1 cellular context compared by ENCODE assay signal in the genomic region with DNA sequence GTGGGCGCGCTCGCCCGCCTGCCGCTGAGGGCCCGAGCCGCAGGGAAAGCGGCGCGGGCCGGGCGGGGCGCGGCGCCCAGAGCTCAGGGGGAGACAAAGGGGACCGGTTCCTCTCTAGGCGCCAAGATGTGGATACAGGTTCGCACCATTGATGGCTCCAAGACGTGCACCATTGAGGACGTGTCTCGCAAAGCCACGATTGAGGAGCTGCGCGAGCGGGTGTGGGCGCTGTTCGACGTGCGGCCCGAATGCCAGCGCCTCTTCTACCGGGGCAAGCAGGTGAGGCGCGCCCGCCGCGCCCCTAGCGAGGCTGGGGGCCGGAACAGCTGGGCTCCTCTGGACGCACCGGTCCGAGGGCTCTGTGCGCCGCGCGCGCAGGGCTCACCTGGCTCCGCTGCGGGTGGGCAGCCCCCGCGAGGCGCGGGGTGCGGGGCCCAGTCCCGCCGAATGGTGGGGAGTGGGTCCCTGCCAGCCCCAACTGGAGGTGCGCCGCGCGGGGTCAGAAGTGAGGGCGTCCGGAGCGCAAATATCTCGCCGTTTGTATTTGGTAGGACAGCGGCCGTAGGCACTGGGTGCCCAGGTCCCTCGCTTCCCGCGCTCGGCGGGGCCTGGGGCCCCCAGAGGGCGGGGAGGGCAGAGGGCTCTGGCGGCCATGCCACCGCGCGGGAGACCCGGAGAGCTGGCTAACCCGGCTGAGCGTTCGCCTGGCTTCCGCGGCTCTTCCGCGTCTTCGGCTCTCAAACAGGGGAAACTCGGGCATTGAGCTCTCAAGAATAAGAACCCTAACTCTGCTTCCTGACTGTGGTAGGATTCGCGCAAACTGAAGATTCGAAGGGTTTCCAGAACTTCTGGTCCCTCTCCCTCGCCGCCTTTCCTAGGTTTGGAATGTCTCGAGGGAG.
TF ChIP-seq lines count a peak whose summit lies in the region.

No MANE protein-coding gene starts in this region.

TF ChIP-seq in HepG2, 621 proteins besides CTCF, POLR2A, EP300 and RAD21 (continued from another document and continues in another):
- TF ChIP-seq, protein P1, sequence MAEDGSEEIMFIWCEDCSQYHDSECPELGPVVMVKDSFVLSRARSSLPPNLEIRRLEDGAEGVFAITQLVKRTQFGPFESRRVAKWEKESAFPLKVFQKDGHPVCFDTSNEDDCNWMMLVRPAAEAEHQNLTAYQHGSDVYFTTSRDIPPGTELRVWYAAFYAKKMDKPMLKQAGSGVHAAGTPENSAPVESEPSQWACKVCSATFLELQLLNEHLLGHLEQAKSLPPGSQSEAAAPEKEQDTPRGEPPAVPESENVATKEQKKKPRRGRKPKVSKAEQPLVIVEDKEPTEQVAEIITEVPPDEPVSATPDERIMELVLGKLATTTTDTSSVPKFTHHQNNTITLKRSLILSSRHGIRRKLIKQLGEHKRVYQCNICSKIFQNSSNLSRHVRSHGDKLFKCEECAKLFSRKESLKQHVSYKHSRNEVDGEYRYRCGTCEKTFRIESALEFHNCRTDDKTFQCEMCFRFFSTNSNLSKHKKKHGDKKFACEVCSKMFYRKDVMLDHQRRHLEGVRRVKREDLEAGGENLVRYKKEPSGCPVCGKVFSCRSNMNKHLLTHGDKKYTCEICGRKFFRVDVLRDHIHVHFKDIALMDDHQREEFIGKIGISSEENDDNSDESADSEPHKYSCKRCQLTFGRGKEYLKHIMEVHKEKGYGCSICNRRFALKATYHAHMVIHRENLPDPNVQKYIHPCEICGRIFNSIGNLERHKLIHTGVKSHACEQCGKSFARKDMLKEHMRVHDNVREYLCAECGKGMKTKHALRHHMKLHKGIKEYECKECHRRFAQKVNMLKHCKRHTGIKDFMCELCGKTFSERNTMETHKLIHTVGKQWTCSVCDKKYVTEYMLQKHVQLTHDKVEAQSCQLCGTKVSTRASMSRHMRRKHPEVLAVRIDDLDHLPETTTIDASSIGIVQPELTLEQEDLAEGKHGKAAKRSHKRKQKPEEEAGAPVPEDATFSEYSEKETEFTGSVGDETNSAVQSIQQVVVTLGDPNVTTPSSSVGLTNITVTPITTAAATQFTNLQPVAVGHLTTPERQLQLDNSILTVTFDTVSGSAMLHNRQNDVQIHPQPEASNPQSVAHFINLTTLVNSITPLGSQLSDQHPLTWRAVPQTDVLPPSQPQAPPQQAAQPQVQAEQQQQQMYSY (CRISPR knock-in tag; IDR thresholded peaks at IDR 0.05): 0 out of 2 replicates have a peak, but pooled peaks have one; percentile 1
- no peak for TF ChIP-seq MAFF (IDR thresholded peaks at IDR 0.05; ENCODE audit: low read depth, low read length)
- 0 out of 2 replicates have a peak, but pooled peaks have one; percentile 10 for TF ChIP-seq TBX2 (CRISPR knock-in tag; IDR thresholded peaks at IDR 0.05; ENCODE audit: borderline replicate concordance)
- TF ChIP-seq ARNT2 (CRISPR knock-in tag; IDR thresholded peaks at IDR 0.05; ENCODE audit: low read depth): 0 out of 2 replicates have a peak, but pooled peaks have one; percentile 29
- TF ChIP-seq ZNF550 (CRISPR knock-in tag; IDR thresholded peaks at IDR 0.05; ENCODE audit: borderline replicate concordance): no peak
- TF ChIP-seq, protein P2, sequence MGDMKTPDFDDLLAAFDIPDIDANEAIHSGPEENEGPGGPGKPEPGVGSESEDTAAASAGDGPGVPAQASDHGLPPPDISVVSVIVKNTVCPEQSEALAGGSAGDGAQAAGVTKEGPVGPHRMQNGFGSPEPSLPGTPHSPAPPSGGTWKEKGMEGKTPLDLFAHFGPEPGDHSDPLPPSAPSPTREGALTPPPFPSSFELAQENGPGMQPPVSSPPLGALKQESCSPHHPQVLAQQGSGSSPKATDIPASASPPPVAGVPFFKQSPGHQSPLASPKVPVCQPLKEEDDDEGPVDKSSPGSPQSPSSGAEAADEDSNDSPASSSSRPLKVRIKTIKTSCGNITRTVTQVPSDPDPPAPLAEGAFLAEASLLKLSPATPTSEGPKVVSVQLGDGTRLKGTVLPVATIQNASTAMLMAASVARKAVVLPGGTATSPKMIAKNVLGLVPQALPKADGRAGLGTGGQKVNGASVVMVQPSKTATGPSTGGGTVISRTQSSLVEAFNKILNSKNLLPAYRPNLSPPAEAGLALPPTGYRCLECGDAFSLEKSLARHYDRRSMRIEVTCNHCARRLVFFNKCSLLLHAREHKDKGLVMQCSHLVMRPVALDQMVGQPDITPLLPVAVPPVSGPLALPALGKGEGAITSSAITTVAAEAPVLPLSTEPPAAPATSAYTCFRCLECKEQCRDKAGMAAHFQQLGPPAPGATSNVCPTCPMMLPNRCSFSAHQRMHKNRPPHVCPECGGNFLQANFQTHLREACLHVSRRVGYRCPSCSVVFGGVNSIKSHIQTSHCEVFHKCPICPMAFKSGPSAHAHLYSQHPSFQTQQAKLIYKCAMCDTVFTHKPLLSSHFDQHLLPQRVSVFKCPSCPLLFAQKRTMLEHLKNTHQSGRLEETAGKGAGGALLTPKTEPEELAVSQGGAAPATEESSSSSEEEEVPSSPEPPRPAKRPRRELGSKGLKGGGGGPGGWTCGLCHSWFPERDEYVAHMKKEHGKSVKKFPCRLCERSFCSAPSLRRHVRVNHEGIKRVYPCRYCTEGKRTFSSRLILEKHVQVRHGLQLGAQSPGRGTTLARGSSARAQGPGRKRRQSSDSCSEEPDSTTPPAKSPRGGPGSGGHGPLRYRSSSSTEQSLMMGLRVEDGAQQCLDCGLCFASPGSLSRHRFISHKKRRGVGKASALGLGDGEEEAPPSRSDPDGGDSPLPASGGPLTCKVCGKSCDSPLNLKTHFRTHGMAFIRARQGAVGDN (CRISPR knock-in tag; IDR thresholded peaks at IDR 0.05): peak; percentile 63
- TF ChIP-seq, protein P3, sequence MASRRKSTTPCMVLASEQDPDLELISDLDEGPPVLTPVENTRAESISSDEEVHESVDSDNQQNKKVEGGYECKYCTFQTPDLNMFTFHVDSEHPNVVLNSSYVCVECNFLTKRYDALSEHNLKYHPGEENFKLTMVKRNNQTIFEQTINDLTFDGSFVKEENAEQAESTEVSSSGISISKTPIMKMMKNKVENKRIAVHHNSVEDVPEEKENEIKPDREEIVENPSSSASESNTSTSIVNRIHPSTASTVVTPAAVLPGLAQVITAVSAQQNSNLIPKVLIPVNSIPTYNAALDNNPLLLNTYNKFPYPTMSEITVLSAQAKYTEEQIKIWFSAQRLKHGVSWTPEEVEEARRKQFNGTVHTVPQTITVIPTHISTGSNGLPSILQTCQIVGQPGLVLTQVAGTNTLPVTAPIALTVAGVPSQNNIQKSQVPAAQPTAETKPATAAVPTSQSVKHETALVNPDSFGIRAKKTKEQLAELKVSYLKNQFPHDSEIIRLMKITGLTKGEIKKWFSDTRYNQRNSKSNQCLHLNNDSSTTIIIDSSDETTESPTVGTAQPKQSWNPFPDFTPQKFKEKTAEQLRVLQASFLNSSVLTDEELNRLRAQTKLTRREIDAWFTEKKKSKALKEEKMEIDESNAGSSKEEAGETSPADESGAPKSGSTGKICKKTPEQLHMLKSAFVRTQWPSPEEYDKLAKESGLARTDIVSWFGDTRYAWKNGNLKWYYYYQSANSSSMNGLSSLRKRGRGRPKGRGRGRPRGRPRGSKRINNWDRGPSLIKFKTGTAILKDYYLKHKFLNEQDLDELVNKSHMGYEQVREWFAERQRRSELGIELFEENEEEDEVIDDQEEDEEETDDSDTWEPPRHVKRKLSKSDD (CRISPR knock-in tag; IDR thresholded peaks at IDR 0.05; ENCODE audit: low read depth): no peak
- TF ChIP-seq, protein P4, sequence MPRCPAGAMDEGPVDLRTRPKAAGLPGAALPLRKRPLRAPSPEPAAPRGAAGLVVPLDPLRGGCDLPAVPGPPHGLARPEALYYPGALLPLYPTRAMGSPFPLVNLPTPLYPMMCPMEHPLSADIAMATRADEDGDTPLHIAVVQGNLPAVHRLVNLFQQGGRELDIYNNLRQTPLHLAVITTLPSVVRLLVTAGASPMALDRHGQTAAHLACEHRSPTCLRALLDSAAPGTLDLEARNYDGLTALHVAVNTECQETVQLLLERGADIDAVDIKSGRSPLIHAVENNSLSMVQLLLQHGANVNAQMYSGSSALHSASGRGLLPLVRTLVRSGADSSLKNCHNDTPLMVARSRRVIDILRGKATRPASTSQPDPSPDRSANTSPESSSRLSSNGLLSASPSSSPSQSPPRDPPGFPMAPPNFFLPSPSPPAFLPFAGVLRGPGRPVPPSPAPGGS (CRISPR knock-in tag; IDR thresholded peaks at IDR 0.05): peak; percentile 41; the same call in 1 of the 2 replicates
- TF ChIP-seq YY1 (IDR thresholded peaks at IDR 0.05; ENCODE audit: insufficient read depth, insufficient replicate concordance, low read depth, low read length): peak; percentile 84
- TF ChIP-seq, protein P5, sequence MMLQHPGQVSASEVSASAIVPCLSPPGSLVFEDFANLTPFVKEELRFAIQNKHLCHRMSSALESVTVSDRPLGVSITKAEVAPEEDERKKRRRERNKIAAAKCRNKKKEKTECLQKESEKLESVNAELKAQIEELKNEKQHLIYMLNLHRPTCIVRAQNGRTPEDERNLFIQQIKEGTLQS (CRISPR knock-in tag; IDR thresholded peaks at IDR 0.05): no peak
- 0 out of 2 replicates have a peak, but pooled peaks have one; percentile 54 for TF ChIP-seq ARID2 (CRISPR knock-in tag; IDR thresholded peaks at IDR 0.05; ENCODE audit: borderline replicate concordance)
- no peak for TF ChIP-seq ZNF781 (CRISPR knock-in tag; IDR thresholded peaks at IDR 0.05; ENCODE audit: borderline replicate concordance, not compliant biosample characterization)
- no peak for TF ChIP-seq RCOR2 (CRISPR knock-in tag; IDR thresholded peaks at IDR 0.05)
- peak; percentile 89 for TF ChIP-seq ZNF777 (CRISPR knock-in tag; IDR thresholded peaks at IDR 0.05)
- no peak for TF ChIP-seq PCBP1 (IDR thresholded peaks at IDR 0.05; ENCODE audit: borderline replicate concordance, low read depth, low read length)
- TF ChIP-seq, protein P6, sequence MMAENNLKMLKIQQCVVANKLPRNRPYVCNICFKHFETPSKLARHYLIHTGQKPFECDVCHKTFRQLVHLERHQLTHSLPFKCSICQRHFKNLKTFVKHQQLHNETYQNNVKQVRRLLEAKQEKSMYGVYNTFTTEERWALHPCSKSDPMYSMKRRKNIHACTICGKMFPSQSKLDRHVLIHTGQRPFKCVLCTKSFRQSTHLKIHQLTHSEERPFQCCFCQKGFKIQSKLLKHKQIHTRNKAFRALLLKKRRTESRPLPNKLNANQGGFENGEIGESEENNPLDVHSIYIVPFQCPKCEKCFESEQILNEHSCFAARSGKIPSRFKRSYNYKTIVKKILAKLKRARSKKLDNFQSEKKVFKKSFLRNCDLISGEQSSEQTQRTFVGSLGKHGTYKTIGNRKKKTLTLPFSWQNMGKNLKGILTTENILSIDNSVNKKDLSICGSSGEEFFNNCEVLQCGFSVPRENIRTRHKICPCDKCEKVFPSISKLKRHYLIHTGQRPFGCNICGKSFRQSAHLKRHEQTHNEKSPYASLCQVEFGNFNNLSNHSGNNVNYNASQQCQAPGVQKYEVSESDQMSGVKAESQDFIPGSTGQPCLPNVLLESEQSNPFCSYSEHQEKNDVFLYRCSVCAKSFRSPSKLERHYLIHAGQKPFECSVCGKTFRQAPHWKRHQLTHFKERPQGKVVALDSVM (CRISPR knock-in tag; IDR thresholded peaks at IDR 0.05): no peak
- TF ChIP-seq, protein P7, sequence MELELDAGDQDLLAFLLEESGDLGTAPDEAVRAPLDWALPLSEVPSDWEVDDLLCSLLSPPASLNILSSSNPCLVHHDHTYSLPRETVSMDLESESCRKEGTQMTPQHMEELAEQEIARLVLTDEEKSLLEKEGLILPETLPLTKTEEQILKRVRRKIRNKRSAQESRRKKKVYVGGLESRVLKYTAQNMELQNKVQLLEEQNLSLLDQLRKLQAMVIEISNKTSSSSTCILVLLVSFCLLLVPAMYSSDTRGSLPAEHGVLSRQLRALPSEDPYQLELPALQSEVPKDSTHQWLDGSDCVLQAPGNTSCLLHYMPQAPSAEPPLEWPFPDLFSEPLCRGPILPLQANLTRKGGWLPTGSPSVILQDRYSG (CRISPR knock-in tag; IDR thresholded peaks at IDR 0.05): peak; percentile 14; the same call in 1 of the 2 replicates
- TF ChIP-seq, protein P8, sequence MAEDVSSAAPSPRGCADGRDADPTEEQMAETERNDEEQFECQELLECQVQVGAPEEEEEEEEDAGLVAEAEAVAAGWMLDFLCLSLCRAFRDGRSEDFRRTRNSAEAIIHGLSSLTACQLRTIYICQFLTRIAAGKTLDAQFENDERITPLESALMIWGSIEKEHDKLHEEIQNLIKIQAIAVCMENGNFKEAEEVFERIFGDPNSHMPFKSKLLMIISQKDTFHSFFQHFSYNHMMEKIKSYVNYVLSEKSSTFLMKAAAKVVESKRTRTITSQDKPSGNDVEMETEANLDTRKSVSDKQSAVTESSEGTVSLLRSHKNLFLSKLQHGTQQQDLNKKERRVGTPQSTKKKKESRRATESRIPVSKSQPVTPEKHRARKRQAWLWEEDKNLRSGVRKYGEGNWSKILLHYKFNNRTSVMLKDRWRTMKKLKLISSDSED (CRISPR knock-in tag; IDR thresholded peaks at IDR 0.05): no peak
- TF ChIP-seq, protein P9, sequence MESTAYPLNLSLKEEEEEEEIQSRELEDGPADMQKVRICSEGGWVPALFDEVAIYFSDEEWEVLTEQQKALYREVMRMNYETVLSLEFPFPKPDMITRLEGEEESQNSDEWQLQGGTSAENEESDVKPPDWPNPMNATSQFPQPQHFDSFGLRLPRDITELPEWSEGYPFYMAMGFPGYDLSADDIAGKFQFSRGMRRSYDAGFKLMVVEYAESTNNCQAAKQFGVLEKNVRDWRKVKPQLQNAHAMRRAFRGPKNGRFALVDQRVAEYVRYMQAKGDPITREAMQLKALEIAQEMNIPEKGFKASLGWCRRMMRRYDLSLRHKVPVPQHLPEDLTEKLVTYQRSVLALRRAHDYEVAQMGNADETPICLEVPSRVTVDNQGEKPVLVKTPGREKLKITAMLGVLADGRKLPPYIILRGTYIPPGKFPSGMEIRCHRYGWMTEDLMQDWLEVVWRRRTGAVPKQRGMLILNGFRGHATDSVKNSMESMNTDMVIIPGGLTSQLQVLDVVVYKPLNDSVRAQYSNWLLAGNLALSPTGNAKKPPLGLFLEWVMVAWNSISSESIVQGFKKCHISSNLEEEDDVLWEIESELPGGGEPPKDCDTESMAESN (CRISPR knock-in tag; conservative IDR thresholded peaks at IDR 0.05): 0 out of 2 replicates have a peak, but pooled peaks have one; percentile 12
- TF ChIP-seq, protein P10, sequence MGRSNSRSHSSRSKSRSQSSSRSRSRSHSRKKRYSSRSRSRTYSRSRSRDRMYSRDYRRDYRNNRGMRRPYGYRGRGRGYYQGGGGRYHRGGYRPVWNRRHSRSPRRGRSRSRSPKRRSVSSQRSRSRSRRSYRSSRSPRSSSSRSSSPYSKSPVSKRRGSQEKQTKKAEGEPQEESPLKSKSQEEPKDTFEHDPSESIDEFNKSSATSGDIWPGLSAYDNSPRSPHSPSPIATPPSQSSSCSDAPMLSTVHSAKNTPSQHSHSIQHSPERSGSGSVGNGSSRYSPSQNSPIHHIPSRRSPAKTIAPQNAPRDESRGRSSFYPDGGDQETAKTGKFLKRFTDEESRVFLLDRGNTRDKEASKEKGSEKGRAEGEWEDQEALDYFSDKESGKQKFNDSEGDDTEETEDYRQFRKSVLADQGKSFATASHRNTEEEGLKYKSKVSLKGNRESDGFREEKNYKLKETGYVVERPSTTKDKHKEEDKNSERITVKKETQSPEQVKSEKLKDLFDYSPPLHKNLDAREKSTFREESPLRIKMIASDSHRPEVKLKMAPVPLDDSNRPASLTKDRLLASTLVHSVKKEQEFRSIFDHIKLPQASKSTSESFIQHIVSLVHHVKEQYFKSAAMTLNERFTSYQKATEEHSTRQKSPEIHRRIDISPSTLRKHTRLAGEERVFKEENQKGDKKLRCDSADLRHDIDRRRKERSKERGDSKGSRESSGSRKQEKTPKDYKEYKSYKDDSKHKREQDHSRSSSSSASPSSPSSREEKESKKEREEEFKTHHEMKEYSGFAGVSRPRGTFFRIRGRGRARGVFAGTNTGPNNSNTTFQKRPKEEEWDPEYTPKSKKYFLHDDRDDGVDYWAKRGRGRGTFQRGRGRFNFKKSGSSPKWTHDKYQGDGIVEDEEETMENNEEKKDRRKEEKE (IDR thresholded peaks at IDR 0.05): no peak
